9 cellular contexts compared by ENCODE assay signal in genomic region chr10:103265712-103266329, GRCh38. TPM values are rescaled to one million over a fixed set of nuclear protein-coding genes. Genes with fewer than 3 reads are reported as not detected.
DNase-seq lines count a peak whose midpoint lies in the region; ATAC-seq and TF ChIP-seq lines count a peak whose summit lies in the region.
"Had no signal": no experiment of that assay in that cellular context is flagged by ENCODE, and none has a peak within 500 bp of the region (broad histone marks: within the 10 kb centered on the region; RNA-seq: fewer than 3 reads in every experiment).

No MANE protein-coding gene starts in this region.

- no peak overlapping the region for H3K4me3 Mint-ChIP-seq in mesothelial cell of epicardium
- H3K4me3 Mint-ChIP-seq in stimulated activated effector memory CD8-positive, alpha-beta T cell treated with anti-CD3 and anti-CD28 coated beads, Interleukin-12 subunit alpha, Interleukin-12 subunit beta, amount 100 ng/mL, for 72 hours, result no peak overlapping the region

- no peaks in the 10 kb centered on the region for H3K36me3 ChIP-seq in body of pancreas (replicated peaks in 1 of 2; ENCODE audit: insufficient read depth in 1 of 2, low read depth in 2 of 2)

- H3K27me3 Mint-ChIP-seq in mesothelial cell of epicardium (ENCODE audit: low read depth), result peaks cover 45% of the 10 kb centered on the region

- TF ChIP-seq POLR2A in body of pancreas (IDR thresholded peaks at IDR 0.05), result no peak

- H3K4me1 Mint-ChIP-seq in mesothelial cell of epicardium, result no peaks in the 10 kb centered on the region
- H3K4me1 Mint-ChIP-seq in stimulated activated effector memory CD8-positive, alpha-beta T cell treated with anti-CD3 and anti-CD28 coated beads, Interleukin-12 subunit alpha, Interleukin-12 subunit beta, amount 100 ng/mL, for 72 hours, result no peaks in the 10 kb centered on the region

- TF ChIP-seq CTCF in body of pancreas (IDR thresholded peaks at IDR 0.05) (no peak), mesothelial cell of epicardium (IDR thresholded peaks at IDR 0.05; ENCODE audit: unreplicated experiment) (no peak)

- H3K27ac Mint-ChIP-seq in mesothelial cell of epicardium, result no peak overlapping the region
- H3K27ac Mint-ChIP-seq in stimulated activated effector memory CD8-positive, alpha-beta T cell treated with anti-CD3 and anti-CD28 coated beads, Interleukin-12 subunit alpha, Interleukin-12 subunit beta, amount 100 ng/mL, for 72 hours, result no peak overlapping the region

- no peaks in the 10 kb centered on the region for H3K9me3 ChIP-seq in body of pancreas

- no peak overlapping the region for H3K4me3 ChIP-seq in body of pancreas

- DNase-seq in ELF-1 (ENCODE audit: low read depth, low spot score) (peak; percentile 64), NCI-H460 (ENCODE audit: extremely low read depth, low read depth) (peak; percentile 67), body of pancreas (peak; percentile 60 to 73 (median 64)), mesothelial cell of epicardium (ENCODE audit: low spot score in 2 of 2, unreplicated experiment in 2 of 2) (peak; percentile 67 to 84), GM19240 (ENCODE audit: insufficient read length, low spot score) (no peak), SKM-1 treated with dmso at 0.1 percent for 144 hours (lab: John Stamatoyannopoulos, UW; ENCODE audit: unreplicated experiment) (no peak)
- no peak for DNase-seq in stimulated activated effector memory CD8-positive, alpha-beta T cell treated with anti-CD3 and anti-CD28 coated beads, Interleukin-12 subunit alpha, Interleukin-12 subunit beta, amount 100 ng/mL, for 72 hours (ENCODE audit: low spot score in 2 of 2)

- H3K36me3 Mint-ChIP-seq in mesothelial cell of epicardium, result no peaks in the 10 kb centered on the region
- H3K36me3 Mint-ChIP-seq in stimulated activated effector memory CD8-positive, alpha-beta T cell treated with anti-CD3 and anti-CD28 coated beads, Interleukin-12 subunit alpha, Interleukin-12 subunit beta, amount 100 ng/mL, for 72 hours, result no peaks in the 10 kb centered on the region

- H3K27ac ChIP-seq in body of pancreas, result no peak overlapping the region

- intact Hi-C loops in body of pancreas (cut with DNase I), result no loop called here

- H3K9me3 Mint-ChIP-seq in mesothelial cell of epicardium, result peaks cover 5% of the 10 kb centered on the region
- no peaks in the 10 kb centered on the region for H3K9me3 Mint-ChIP-seq in stimulated activated effector memory CD8-positive, alpha-beta T cell treated with anti-CD3 and anti-CD28 coated beads, Interleukin-12 subunit alpha, Interleukin-12 subunit beta, amount 100 ng/mL, for 72 hours

- WGBS in body of pancreas, 2 donors, result 25 to 27% methylated on average over 11 of the region's 11 CpGs

- H3K27me3 ChIP-seq in body of pancreas, result no peaks in the 10 kb centered on the region

- ATAC-seq in body of pancreas (no peak), HG03460 (IDR thresholded peaks at IDR 0.05; ENCODE audit: unreplicated experiment) (no peak)
- no peak for ATAC-seq in stimulated activated effector memory CD8-positive, alpha-beta T cell treated with anti-CD3 and anti-CD28 coated beads, Interleukin-12 subunit alpha, Interleukin-12 subunit beta, amount 100 ng/mL, for 72 hours

- H3K4me1 ChIP-seq in body of pancreas, result no peaks in the 10 kb centered on the region

RNA-seq across cellular contexts. Expression of gene INA, which starts 11.1 kb away (rescaled TPM):
- total RNA-seq in NCI-H460 (2014; rRNA removed; shearing (Covaris generic)), result not detected in 2 replicates
- not detected in 2 replicates for polyA plus RNA-seq in NCI-H460 (2014; cell fraction: nucleus; rRNA removed)
- total RNA-seq in body of pancreas (1 to 10 TPM; 2.3 to 4.7 TPM), mesothelial cell of epicardium (1.1 to 1.2 TPM (median 1.2 TPM) in 3 replicates)

RNA-seq across cellular contexts. Expression of gene RPEL1, which starts 20.1 kb away (rescaled TPM):
- total RNA-seq in NCI-H460 (2014; rRNA removed; shearing (Covaris generic)), result 0.17 and 0.29 TPM in 2 replicates
- 0.32 TPM in 1 of 2 replicates, not detected in the other for polyA plus RNA-seq in NCI-H460 (2014; cell fraction: nucleus; rRNA removed)
- total RNA-seq in body of pancreas (not detected), mesothelial cell of epicardium (not detected in 3 replicates)
- polyA plus RNA-seq: adipose tissue had no signal

Comparison
In these comparisons a context has a peak if more than half of its experiments do, and no peak if none do; other contexts are left out.
1. DNase-seq: peak in ELF-1 (single experiment), NCI-H460 (single experiment), body of pancreas (4 of 4) and mesothelial cell of epicardium (2 of 2); none in GM19240 (single experiment), SKM-1 treated with dmso at 0.1 percent for 144 hours (single experiment) and stimulated activated effector memory CD8-positive, alpha-beta T cell treated with anti-CD3 and anti-CD28 coated beads, Interleukin-12 subunit alpha, Interleukin-12 subunit beta, amount 100 ng/mL, for 72 hours (0 of 2).